Comparison of ENCODE assay signal across 8 cellular contexts in the genomic region with DNA sequence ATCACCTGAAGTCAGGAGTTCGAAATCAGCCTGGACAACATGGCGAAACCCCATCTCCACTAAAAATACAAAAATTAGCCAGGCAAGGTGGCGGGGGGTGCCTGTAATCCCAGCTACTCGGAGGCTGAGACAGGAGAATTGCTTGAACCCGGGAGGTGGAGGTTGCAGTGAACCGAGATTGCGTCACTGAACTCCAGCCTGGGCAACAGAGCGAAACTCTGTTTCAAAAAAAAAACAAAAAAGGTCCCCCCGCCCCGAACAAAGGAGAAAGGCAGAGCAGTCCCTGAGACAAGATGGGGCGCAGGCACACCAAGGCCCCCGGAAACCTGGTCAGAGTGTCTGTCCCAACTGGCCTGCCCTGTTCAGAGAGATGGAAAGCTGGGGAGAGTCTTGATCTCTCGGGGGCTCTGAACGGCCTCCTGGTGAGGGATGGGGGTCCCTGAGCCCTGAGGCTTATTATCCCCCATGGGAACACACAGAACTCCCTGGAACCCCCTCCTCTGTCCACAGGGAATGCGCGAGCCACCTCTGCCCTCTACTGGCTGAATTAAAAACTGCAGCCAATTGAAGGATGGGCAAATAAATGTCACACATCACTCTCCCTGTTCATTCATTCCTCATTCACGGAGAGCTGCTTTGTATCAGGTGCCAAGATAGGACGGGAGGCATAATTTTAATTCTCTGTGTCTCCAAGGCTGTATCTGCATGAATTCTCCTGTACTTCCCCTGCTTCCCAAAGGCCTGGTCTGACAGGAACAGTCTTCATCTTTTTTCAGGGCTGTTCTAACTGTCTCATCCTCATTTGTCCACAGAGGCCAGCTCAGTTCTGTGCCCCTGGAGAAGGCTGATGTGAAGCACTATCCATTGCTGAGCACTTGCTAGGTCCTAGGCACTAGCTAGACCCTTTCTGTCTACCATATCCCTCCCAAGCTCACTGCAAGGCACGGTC. TPM values are rescaled to one million over a fixed set of nuclear protein-coding genes. Genes with fewer than 3 reads are reported as not detected.
DNase-seq lines count a peak whose midpoint lies in the region; ATAC-seq and TF ChIP-seq lines count a peak whose summit lies in the region.

No MANE protein-coding gene starts in this region.

- TF ChIP-seq CTCF in coronary artery (IDR thresholded peaks at IDR 0.05) = peak; percentile 80

- H3K79me1 ChIP-seq in mesendoderm (ENCODE audit: low read length) = no peaks in the 10 kb centered on the region

- peak; percentile 53 for ATAC-seq in GM21723 (IDR thresholded peaks at IDR 0.05; ENCODE audit: unreplicated experiment)
- ATAC-seq in HG03108 (IDR thresholded peaks at IDR 0.05; ENCODE audit: unreplicated experiment) = no peak
- ATAC-seq in GM19397 (IDR thresholded peaks at IDR 0.05; ENCODE audit: unreplicated experiment) = no peak

- H2BK5ac ChIP-seq in mesendoderm (ENCODE audit: low read length) = no peak overlapping the region

- no peak overlapping the region for H3K4ac ChIP-seq in mesendoderm (ENCODE audit: low read depth, low read length)

- no peak overlapping the region for H3K27ac ChIP-seq in SJSA1
- no peak overlapping the region for H3K27ac ChIP-seq in coronary artery
- H3K27ac ChIP-seq in mesendoderm (ENCODE audit: low read depth, low read length) = no peak overlapping the region

- no CpG with 5 or more reads among the region's 19 CpGs for WGBS in mesendoderm (ENCODE audit: extremely low coverage, insufficient coverage, low lambda C conversion rate)

- H3K23ac ChIP-seq in mesendoderm (ENCODE audit: low read length) = no peak overlapping the region

- H3K36me3 ChIP-seq in SJSA1 (no peaks in the 10 kb centered on the region), mesendoderm (ENCODE audit: control insufficient read depth, insufficient read depth, low read length) (no peaks in the 10 kb centered on the region)

- H3K4me1 ChIP-seq in SJSA1 (replicated peaks) (no peaks in the 10 kb centered on the region), mesendoderm (ENCODE audit: control insufficient read depth, low read depth, low read length) (peaks cover 3% of the 10 kb centered on the region)

- peaks cover 3% of the 10 kb centered on the region; the same call in 1 of the 2 replicates for H3K27me3 ChIP-seq in SJSA1 (replicated peaks)
- no peaks in the 10 kb centered on the region for H3K27me3 ChIP-seq in mesendoderm (ENCODE audit: insufficient read depth, low read length, poor library complexity)

- no peak overlapping the region for H3K4me2 ChIP-seq in mesendoderm (ENCODE audit: low read length)

- H3K9ac ChIP-seq in mesendoderm (ENCODE audit: low read length) = no peak overlapping the region

- no peaks in the 10 kb centered on the region for H3K79me2 ChIP-seq in mesendoderm (ENCODE audit: control insufficient read depth, insufficient read depth, low read length)

- no peak overlapping the region for H4K8ac ChIP-seq in mesendoderm (ENCODE audit: low read depth, low read length)

- no peak overlapping the region for H3K18ac ChIP-seq in mesendoderm (ENCODE audit: low read length)

- no peaks in the 10 kb centered on the region for H3K9me3 ChIP-seq in SJSA1 (replicated peaks)

- H3K56ac ChIP-seq in mesendoderm (ENCODE audit: low read length) = no peak overlapping the region

- H4K5ac ChIP-seq in mesendoderm (ENCODE audit: low read length) = no peak overlapping the region

- no peak overlapping the region for H2AK5ac ChIP-seq in mesendoderm (ENCODE audit: low read length)

- no peak overlapping the region for H3K4me3 ChIP-seq in SJSA1
- no peak overlapping the region for H3K4me3 ChIP-seq in coronary artery
- no peak overlapping the region for H3K4me3 ChIP-seq in mesendoderm (ENCODE audit: low read length)

- no peak overlapping the region for H2BK120ac ChIP-seq in mesendoderm (ENCODE audit: low read depth, low read length)

- H2BK15ac ChIP-seq in mesendoderm (replicated peaks; ENCODE audit: low read depth) = no peak overlapping the region

- DNase-seq in CMK (ENCODE audit: low read depth) (peak; percentile 18), SJSA1 (ENCODE audit: low read depth in 1 of 2, low spot score in 2 of 2) (peak; percentile 28 to 51), coronary artery (ENCODE audit: low spot score) (no peak), mesendoderm (peak; percentile 47), NCI-H1105 (lab: John Stamatoyannopoulos, UW) (no peak)

RNA-seq across cellular contexts. Expression of a gene that starts 28.9 kb away (rescaled TPM):
- total RNA-seq in SJSA1 (2014; rRNA removed; shearing (Covaris generic)) = not detected in 2 replicates
- polyA plus RNA-seq in mesendoderm (2013, experiment 1 of 2) = 0.60 TPM
- polyA plus RNA-seq in mesendoderm (2013, experiment 2 of 2) = 0.76 TPM

RNA-seq across cellular contexts. Expression of a gene that starts 55.2 kb away (rescaled TPM):
- total RNA-seq in SJSA1 (2014; rRNA removed; shearing (Covaris generic)) = 76.9 and 114 TPM in 2 replicates
- polyA plus RNA-seq in mesendoderm (2013, experiment 1 of 2) = 235 TPM
- 239 TPM for polyA plus RNA-seq in mesendoderm (2013, experiment 2 of 2)

Comparison
In these comparisons a context has a peak if more than half of its experiments do, and no peak if none do; other contexts are left out.
1. DNase-seq: peak in CMK (single experiment), SJSA1 (2 of 2) and mesendoderm (single experiment); none in coronary artery (single experiment) and NCI-H1105 (single experiment).